In genomic region chr18:11609488-11609887, GRCh38 we compare ENCODE assay signal across 18 cellular contexts. TPM values are rescaled to one million over a fixed set of nuclear protein-coding genes. Genes with fewer than 3 reads are reported as not detected.
"Had no signal": no experiment of that assay in that cellular context is flagged by ENCODE, and none has a peak within 500 bp of the region (broad histone marks: within the 10 kb centered on the region; RNA-seq: fewer than 3 reads in every experiment).

TSS of gene SLC35G4 (plus strand) at chr18:11609596. CDS start at chr18:11609596, 0 bp downstream.

RNA-seq across cellular contexts. Expression of gene SLC35G4, which starts in this region (rescaled TPM):
- total RNA-seq: activated B cell treated with CpG ODN at 0.5 μM for 24 hours; activated CD4-positive, alpha-beta memory T cell treated with anti-CD3 and anti-CD28 coated beads for 36 hours; activated CD4-positive, alpha-beta T cell treated with anti-CD3 and anti-CD28 coated beads, Interleukin-2, amount 10 ng/mL, durations not matched to agents 24 days and 14 days; activated CD8-positive, alpha-beta memory T cell treated with anti-CD3 and anti-CD28 coated beads for 36 hours; activated CD8-positive, alpha-beta T cell treated with anti-CD3 and anti-CD28 coated beads for 36 hours; activated naive CD4-positive, alpha-beta T cell treated with anti-CD3 and anti-CD28 coated beads for 36 hours; activated naive CD8-positive, alpha-beta T cell treated with anti-CD3 and anti-CD28 coated beads, Interleukin-2, amount 10 ng/mL, durations not matched to agents 7 days and 5 days; activated T-cell treated with anti-CD3 and anti-CD28 coated beads, Interleukin-2, amount 50 U/mL, for 4 hours; activated T-cell treated with anti-CD3 and anti-CD28 coated beads, Interleukin-2, amount 50 U/mL, for 72 hours; activated T-helper 1 cell treated with anti-CD3 and anti-CD28 coated beads, Interleukin-12 subunit alpha, Interleukin-12 subunit beta, Interleukin-2, Interleukin-4 antibody, amounts not matched to agents 30 ng/mL and 10 ng/mL and 1 ng/mL, durations not matched to agents 14 hours and 24 hours and 36 hours; activated T-helper 17 cell treated with anti-CD3 and anti-CD28 coated beads, Interleukin-2, amount 50 U/mL, for 72 hours; astrocyte; body of pancreas; breast epithelium; cardiac septum; T-cell; T-helper 1 cell treated with Interleukin-12 subunit alpha and Interleukin-12 subunit beta and Interleukin-4 antibody, amounts not matched to agents 30 ng/mL and 1 ng/mL, for 36 hours had no signal
- polyA plus RNA-seq: adipose tissue had no signal
